1 cellular context compared by ENCODE assay signal in genomic region chr6:110703906-110704594, GRCh38.
A peak's percentile ranks its signal among the peaks of the same experiment; 100 is the strongest.
TF ChIP-seq lines count a peak whose summit lies in the region.

No MANE protein-coding gene starts in this region.

TF ChIP-seq in HepG2, 621 proteins besides CTCF, POLR2A, EP300 and RAD21 (continued from another document and continues in another):
- TF ChIP-seq CERS6 (CRISPR knock-in tag; IDR thresholded peaks at IDR 0.05) (no peak), ZNF777 (CRISPR knock-in tag; IDR thresholded peaks at IDR 0.05) (no peak), ZNF367 (CRISPR knock-in tag; IDR thresholded peaks at IDR 0.05; ENCODE audit: borderline replicate concordance) (no peak), ZNF577 (CRISPR knock-in tag; IDR thresholded peaks at IDR 0.05; ENCODE audit: borderline replicate concordance, low read depth) (no peak), MTF2 (CRISPR knock-in tag; IDR thresholded peaks at IDR 0.05; ENCODE audit: borderline replicate concordance) (no peak), SNRNP70 (IDR thresholded peaks at IDR 0.05; ENCODE audit: low read depth, low read length) (no peak), ZXDC (CRISPR knock-in tag; IDR thresholded peaks at IDR 0.05) (no peak), CAMTA2 (CRISPR knock-in tag; IDR thresholded peaks at IDR 0.05; ENCODE audit: borderline replicate concordance) (no peak), FOXO1 (CRISPR knock-in tag; IDR thresholded peaks at IDR 0.05) (peak; percentile 94), YEATS4 (CRISPR knock-in tag; IDR thresholded peaks at IDR 0.05; ENCODE audit: borderline replicate concordance) (no peak; the same call in 1 of the 2 replicates), NKX3-1 (CRISPR knock-in tag; IDR thresholded peaks at IDR 0.05) (peak; percentile 62; the same call in 1 of the 2 replicates), SIX1 (CRISPR knock-in tag; IDR thresholded peaks at IDR 0.05; ENCODE audit: borderline replicate concordance) (peak; percentile 89; the same call in 1 of the 2 replicates), MNT (IDR thresholded peaks at IDR 0.05) (no peak), NFYC (CRISPR knock-in tag; IDR thresholded peaks at IDR 0.05) (no peak; the same call in 1 of the 2 replicates), MYC (CRISPR knock-in tag; IDR thresholded peaks at IDR 0.05; ENCODE audit: borderline replicate concordance) (no peak), GFI1 (CRISPR knock-in tag; IDR thresholded peaks at IDR 0.05; ENCODE audit: borderline replicate concordance) (peak; percentile 99), MED13 (CRISPR knock-in tag; IDR thresholded peaks at IDR 0.05) (no peak), SMARCC2 (IDR thresholded peaks at IDR 0.05) (0 out of 2 replicates have a peak, but pooled peaks have one; percentile 55), JUNB (CRISPR knock-in tag; IDR thresholded peaks at IDR 0.05; ENCODE audit: borderline replicate concordance) (peak; percentile 17; the same call in 1 of the 2 replicates), ZNF12 (CRISPR knock-in tag; IDR thresholded peaks at IDR 0.05) (peak; percentile 23; the same call in 1 of the 2 replicates), ZNF10 (CRISPR knock-in tag; IDR thresholded peaks at IDR 0.05; ENCODE audit: borderline replicate concordance, low read depth) (no peak), AKNA (CRISPR knock-in tag; IDR thresholded peaks at IDR 0.05; ENCODE audit: borderline replicate concordance) (no peak), POGK (CRISPR knock-in tag; conservative IDR thresholded peaks at IDR 0.05) (peak; percentile 61; the same call in 1 of the 2 replicates), ZNF326 (CRISPR knock-in tag; IDR thresholded peaks at IDR 0.05; ENCODE audit: borderline replicate concordance) (no peak), HDAC6 (IDR thresholded peaks at IDR 0.05; ENCODE audit: low read depth, low read length) (no peak), NFIC (IDR thresholded peaks at IDR 0.05; ENCODE audit: low read length) (peak; percentile 97), SALL1 (CRISPR knock-in tag; IDR thresholded peaks at IDR 0.05) (peak; percentile 76; the same call in 1 of the 2 replicates), ZNF281 (CRISPR knock-in tag; IDR thresholded peaks at IDR 0.05; ENCODE audit: borderline replicate concordance) (no peak; the same call in 1 of the 2 replicates), ZNF33B (CRISPR knock-in tag; IDR thresholded peaks at IDR 0.05) (no peak), SYNCRIP (IDR thresholded peaks at IDR 0.05; ENCODE audit: insufficient read depth, low read depth, low read length) (no peak), ZBTB1 (CRISPR knock-in tag; IDR thresholded peaks at IDR 0.05; ENCODE audit: borderline replicate concordance) (no peak), PAX8 (CRISPR knock-in tag; IDR thresholded peaks at IDR 0.05; ENCODE audit: borderline replicate concordance) (no peak)
